Comparison of ENCODE assay signal across 11 cellular contexts in genomic region chr15:73368301-73369072, GRCh38. TPM values are rescaled to one million over a fixed set of nuclear protein-coding genes. Genes with fewer than 3 reads are reported as not detected.
A peak's percentile ranks its signal among the peaks of the same experiment; 100 is the strongest.
DNase-seq lines count a peak whose midpoint lies in the region; ATAC-seq and TF ChIP-seq lines count a peak whose summit lies in the region.
"Had no signal": no experiment of that assay in that cellular context is flagged by ENCODE, and none has a peak within 500 bp of the region (broad histone marks: within the 10 kb centered on the region; RNA-seq: fewer than 3 reads in every experiment).

Gene HCN4 (minus strand): TSS chr15:73368958. CDS start chr15:73368270, 688 bp downstream.

- H4K8ac ChIP-seq in mesendoderm (ENCODE audit: low read depth, low read length), result no peak within 1 kb of the TSS

- no peak within 1 kb of the TSS for H2BK120ac ChIP-seq in mesendoderm (ENCODE audit: low read depth, low read length)

- H3K9me3 Mint-ChIP-seq in activated naive CD8-positive, alpha-beta T cell treated with anti-CD3 and anti-CD28 coated beads, Interleukin-2, amount 50 U/mL, for 24 hours, result no peaks in the 10 kb centered on the region

- no peak for TF ChIP-seq CTCF in dorsolateral prefrontal cortex (IDR thresholded peaks at IDR 0.05 in 54 of 56, conservative IDR thresholded peaks at IDR 0.05 in 2 of 56; ENCODE audit: low read depth in 1 of 56, partially characterized antibody in 56 of 56)

- peak within 1 kb of the TSS; percentile 70 for H3K9ac ChIP-seq in mesendoderm (ENCODE audit: low read length)

- no peak within 1 kb of the TSS for H2AK5ac ChIP-seq in mesendoderm (ENCODE audit: low read length)

- no peaks in the 10 kb centered on the region for H3K4me1 Mint-ChIP-seq in activated naive CD8-positive, alpha-beta T cell treated with anti-CD3 and anti-CD28 coated beads, Interleukin-2, amount 50 U/mL, for 24 hours

- no peak within 1 kb of the TSS for H2BK5ac ChIP-seq in mesendoderm (ENCODE audit: low read length)

- H3K27ac ChIP-seq in dorsolateral prefrontal cortex (no peak within 1 kb of the TSS), mesendoderm (ENCODE audit: low read depth, low read length) (no peak within 1 kb of the TSS)
- H3K27ac ChIP-seq: thyroid gland had no signal

- H3K36me3 Mint-ChIP-seq in activated naive CD8-positive, alpha-beta T cell treated with anti-CD3 and anti-CD28 coated beads, Interleukin-2, amount 50 U/mL, for 24 hours (ENCODE audit: low read depth), result no peaks in the 10 kb centered on the region

- H3K18ac ChIP-seq in mesendoderm (ENCODE audit: low read length), result peak within 1 kb of the TSS; percentile 53

- DNase-seq in AG08396 (ENCODE audit: low spot score), result peak; percentile 43
- DNase-seq in NCI-H1092 (lab: John Stamatoyannopoulos, UW), result peak; percentile 27
- DNase-seq in dorsolateral prefrontal cortex, result peak in 6 of 10 donors; percentile 9 to 62 (median 38)
- peak; percentile 81 for DNase-seq in mesendoderm
- no peak for DNase-seq in SW 1271 (lab: John Stamatoyannopoulos, UW)
- DNase-seq in RKO (ENCODE audit: low spot score), result no peak
- no peak for DNase-seq in activated naive CD8-positive, alpha-beta T cell treated with anti-CD3 and anti-CD28 coated beads, Interleukin-2, amount 50 U/mL, for 24 hours
- DNase-seq: activated CD4-positive, alpha-beta T cell treated with anti-CD3 and anti-CD28 coated beads for 4 hours; effector memory CD4-positive, alpha-beta T cell had no signal

- ATAC-seq in GM21390 (IDR thresholded peaks at IDR 0.05; ENCODE audit: unreplicated experiment), result no peak
- no peak for ATAC-seq in activated naive CD8-positive, alpha-beta T cell treated with anti-CD3 and anti-CD28 coated beads, Interleukin-2, amount 50 U/mL, for 24 hours

- H3K27ac Mint-ChIP-seq in activated naive CD8-positive, alpha-beta T cell treated with anti-CD3 and anti-CD28 coated beads, Interleukin-2, amount 50 U/mL, for 24 hours, result no peak within 1 kb of the TSS

- peaks cover 58% of the 10 kb centered on the region for H3K27me3 Mint-ChIP-seq in activated naive CD8-positive, alpha-beta T cell treated with anti-CD3 and anti-CD28 coated beads, Interleukin-2, amount 50 U/mL, for 24 hours

- H3K79me1 ChIP-seq in mesendoderm (ENCODE audit: low read length), result peaks cover 3% of the 10 kb centered on the region

- WGBS in mesendoderm (ENCODE audit: extremely low coverage, insufficient coverage, low lambda C conversion rate), result no CpG with 5 or more reads among the region's 106 CpGs

- H2BK15ac ChIP-seq in mesendoderm (replicated peaks; ENCODE audit: low read depth), result no peak within 1 kb of the TSS

- no peak within 1 kb of the TSS for H4K5ac ChIP-seq in mesendoderm (ENCODE audit: low read length)

- intact Hi-C loops in dorsolateral prefrontal cortex (cut with DNase I), result no loop called here

- H3K27me3 ChIP-seq in dorsolateral prefrontal cortex (peaks cover 0 to 72% (median 39%) of the 10 kb centered on the region in 45 donors), mesendoderm (ENCODE audit: insufficient read depth, low read length, poor library complexity) (no peaks in the 10 kb centered on the region)

- no peak within 1 kb of the TSS for H3K23ac ChIP-seq in mesendoderm (ENCODE audit: low read length)

- peak within 1 kb of the TSS; percentile 76 for H3K4me2 ChIP-seq in mesendoderm (ENCODE audit: low read length)

- H3K4me3 Mint-ChIP-seq in activated naive CD8-positive, alpha-beta T cell treated with anti-CD3 and anti-CD28 coated beads, Interleukin-2, amount 50 U/mL, for 24 hours, result no peak within 1 kb of the TSS

- H3K36me3 ChIP-seq in mesendoderm (ENCODE audit: control insufficient read depth, insufficient read depth, low read length), result no peaks in the 10 kb centered on the region
- H3K36me3 ChIP-seq: thyroid gland had no signal

- peaks cover 3% of the 10 kb centered on the region for H3K4me1 ChIP-seq in mesendoderm (ENCODE audit: control insufficient read depth, low read depth, low read length)

- peak within 1 kb of the TSS; percentile 90 for H3K56ac ChIP-seq in mesendoderm (ENCODE audit: low read length)

- H3K79me2 ChIP-seq in mesendoderm (ENCODE audit: control insufficient read depth, insufficient read depth, low read length), result no peaks in the 10 kb centered on the region

- H3K4ac ChIP-seq in mesendoderm (ENCODE audit: low read depth, low read length), result peak within 1 kb of the TSS; percentile 24

- H3K4me3 ChIP-seq in dorsolateral prefrontal cortex (peak within 1 kb of the TSS; percentile 13 to 67 (median 46)), mesendoderm (ENCODE audit: low read length) (peak within 1 kb of the TSS; percentile 47)

RNA-seq across cellular contexts. Expression of gene HCN4, which starts in this region (rescaled TPM):
- total RNA-seq in dorsolateral prefrontal cortex, result 1 to 10 TPM in 116 of 120 experiments, under 1 TPM in 4; 0.42 to 5.9 (median 2.5) TPM
- polyA plus RNA-seq in mesendoderm (2013, experiment 1 of 2), result 2.8 TPM
- polyA plus RNA-seq in mesendoderm (2013, experiment 2 of 2), result 2.9 TPM

Comparison
In these comparisons a context has a peak if more than half of its experiments do, and no peak if none do; other contexts are left out.
1. DNase-seq: peak in AG08396 (single experiment), NCI-H1092 (single experiment), dorsolateral prefrontal cortex (6 of 10) and mesendoderm (single experiment); none in SW 1271 (0 of 2), RKO (single experiment) and activated naive CD8-positive, alpha-beta T cell treated with anti-CD3 and anti-CD28 coated beads, Interleukin-2, amount 50 U/mL, for 24 hours (single experiment).